In the genomic region with DNA sequence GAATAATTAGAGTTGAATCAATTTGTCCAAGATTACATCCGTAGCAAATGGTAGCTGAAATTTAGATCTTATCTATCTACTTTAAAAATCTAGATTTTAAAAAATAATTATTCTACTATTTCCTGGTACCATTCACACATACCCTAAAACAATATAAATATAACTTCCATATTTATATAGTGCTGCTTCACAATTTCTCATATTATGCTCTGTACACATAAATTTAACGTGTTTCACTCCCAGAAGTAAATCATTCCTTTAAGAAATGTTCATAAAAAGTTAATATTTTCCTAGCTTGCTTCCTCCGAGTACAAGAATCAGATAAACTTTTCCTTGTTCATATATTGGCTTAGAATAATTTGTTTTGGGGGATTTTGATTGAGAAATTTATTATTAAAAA, we compare ENCODE assay signal across 21 cellular contexts.
"Had no signal": no experiment of that assay in that cellular context is flagged by ENCODE, and none has a peak within 500 bp of the region (broad histone marks: within the 10 kb centered on the region; RNA-seq: fewer than 3 reads in every experiment).

No MANE protein-coding gene starts in this region.

- DNase-seq: Karpas-422, KBM-7, MG63, NCI-H1092, NCI-H1105 treated with DMSO at 0.1 percent for 48 hours, NCI-H1417 treated with DMSO at 0.1 percent for 48 hours, NCI-H146, NCI-H1694 treated with DMSO at 0.1 percent for 48 hours, NCI-H1930, NCI-H2081, NCI-H2107, NCI-H2227 treated with DMSO at 0.1 percent for 48 hours, NCI-H524, NCI-H526 treated with DMSO at 0.1 percent for 48 hours, NCI-H748 treated with DMSO at 0.1 percent for 48 hours, Right ventricle myocardium superior, RPMI8226, SIG-M5 had no signal

- H3K27ac ChIP-seq: HL-60, SJSA1, SK-N-MC had no signal
